In genomic region chr11:60658409-60658808, GRCh38 we compare ENCODE assay signal across 20 cellular contexts. TPM values are rescaled to one million over a fixed set of nuclear protein-coding genes. Genes with fewer than 3 reads are reported as not detected.
DNase-seq lines count a peak whose midpoint lies in the region; ATAC-seq and TF ChIP-seq lines count a peak whose summit lies in the region.
"Had no signal": no experiment of that assay in that cellular context is flagged by ENCODE, and none has a peak within 500 bp of the region (broad histone marks: within the 10 kb centered on the region; RNA-seq: fewer than 3 reads in every experiment).

No MANE protein-coding gene starts in this region.

- H4K20me1 ChIP-seq in hepatocyte (ENCODE audit: insufficient read depth, poor library complexity, severe bottlenecking) = no peaks in the 10 kb centered on the region
- H4K20me1 ChIP-seq: BLaER1 treated with 17β-estradiol and CSF1 and Interleukin-3, amounts not matched to agents 10 nM and 100 nM had no signal

- DNase-seq in NCI-H1105 treated with DMSO at 0.1 percent for 48 hours (lab: John Stamatoyannopoulos, UW) (peak; percentile 79), NCI-H2227 treated with DMSO at 0.1 percent for 48 hours (lab: John Stamatoyannopoulos, UW) (peak; percentile 44), hepatocyte (ENCODE audit: low spot score) (peak; percentile 10), upper lobe of left lung (no peak), BE2C (no peak), H7 (no peak)
- DNase-seq: activated T-cell treated with anti-CD3 and anti-CD28 coated beads, Interleukin-2, amount 50 U/mL, for 4 hours; central memory CD4-positive, alpha-beta T cell; DND-41; effector memory CD8-positive, alpha-beta T cell; Kasumi-1; left cardiac atrium; SK-N-SH had no signal

- TF ChIP-seq EP300 in upper lobe of left lung (IDR thresholded peaks at IDR 0.05) = no peak

- no peaks in the 10 kb centered on the region for H3K4me1 ChIP-seq in hepatocyte (ENCODE audit: insufficient read depth)
- peaks cover 0 to 12% (median 3%) of the 10 kb centered on the region in 4 donors for H3K4me1 ChIP-seq in upper lobe of left lung
- no peaks in the 10 kb centered on the region for H3K4me1 ChIP-seq in BE2C
- H3K4me1 ChIP-seq: BLaER1 treated with 17β-estradiol and CSF1 and Interleukin-3, amounts not matched to agents 10 nM and 100 nM had no signal

- H2AFZ ChIP-seq in hepatocyte = no peak overlapping the region

- H3K36me3 ChIP-seq in hepatocyte (replicated peaks; ENCODE audit: insufficient read depth, low read depth) (no peaks in the 10 kb centered on the region), upper lobe of left lung (no peaks in the 10 kb centered on the region), BE2C (no peaks in the 10 kb centered on the region), H7 (replicated peaks; ENCODE audit: control insufficient read depth, insufficient read depth, low read length) (no peaks in the 10 kb centered on the region)
- H3K36me3 ChIP-seq: BLaER1 treated with 17β-estradiol and CSF1 and Interleukin-3, amounts not matched to agents 10 nM and 100 nM had no signal

- ATAC-seq in upper lobe of left lung (ENCODE audit: low FRiP score in 2 of 2) (peak; percentile 64 to 92), GM21737 (IDR thresholded peaks at IDR 0.05; ENCODE audit: unreplicated experiment) (no peak)
- ATAC-seq: activated naive CD4-positive, alpha-beta T cell treated with anti-CD3 and anti-CD28 coated beads, Interleukin-2, amount 50 U/mL, for 72 hours; activated T-cell treated with anti-CD3 and anti-CD28 coated beads, Interleukin-2, amount 50 U/mL, for 4 hours; effector memory CD8-positive, alpha-beta T cell had no signal

- H3K4me3 ChIP-seq in hepatocyte (no peak overlapping the region), upper lobe of left lung (no peak overlapping the region), BE2C (ENCODE audit: low read depth, low read length) (no peak overlapping the region), H7 (ENCODE audit: insufficient read depth, low read depth, low read length) (no peak overlapping the region)
- H3K4me3 ChIP-seq: BLaER1 treated with 17β-estradiol and CSF1 and Interleukin-3, amounts not matched to agents 10 nM and 100 nM had no signal

- H3K79me2 ChIP-seq in hepatocyte = no peaks in the 10 kb centered on the region

- TF ChIP-seq POLR2A in upper lobe of left lung (IDR thresholded peaks at IDR 0.05) = no peak

- TF ChIP-seq CTCF in hepatocyte (IDR thresholded peaks at IDR 0.05; ENCODE audit: poor library complexity) = no peak
- no peak for TF ChIP-seq CTCF in upper lobe of left lung (IDR thresholded peaks at IDR 0.05)
- TF ChIP-seq CTCF in BE2C (IDR thresholded peaks at IDR 0.05; ENCODE audit: low read depth, low read length) = no peak

- no peaks in the 10 kb centered on the region for H3K9me3 ChIP-seq in hepatocyte (ENCODE audit: low read depth)
- H3K9me3 ChIP-seq in upper lobe of left lung = no peaks in the 10 kb centered on the region
- H3K9me3 ChIP-seq in BE2C = no peaks in the 10 kb centered on the region
- H3K9me3 ChIP-seq: SK-N-SH had no signal

- 75% methylated on average over 1 of the region's 1 CpG for WGBS in hepatocyte (ENCODE audit: low lambda C conversion rate, missing lambda C conversion rate)
- 61 to 62% methylated on average over 1 of the region's 1 CpG for WGBS in upper lobe of left lung, 2 donors

- H3K9me2 ChIP-seq in hepatocyte (replicated peaks; ENCODE audit: insufficient read depth) = no peaks in the 10 kb centered on the region
- H3K9me2 ChIP-seq: SK-N-SH had no signal

- H3K27ac ChIP-seq in hepatocyte (peak overlapping the region; percentile 65), upper lobe of left lung (peak overlapping the region; percentile 44 to 63 (median 56))
- H3K27ac ChIP-seq: BLaER1 treated with 17β-estradiol and CSF1 and Interleukin-3, amounts not matched to agents 10 nM and 100 nM had no signal

- H3K4me2 ChIP-seq in hepatocyte = no peak overlapping the region
- H3K4me2 ChIP-seq: BLaER1 treated with 17β-estradiol and CSF1 and Interleukin-3, amounts not matched to agents 10 nM and 100 nM; SK-N-SH had no signal

- H3K27me3 ChIP-seq in hepatocyte (no peaks in the 10 kb centered on the region), upper lobe of left lung (no peaks in the 10 kb centered on the region), BE2C (no peaks in the 10 kb centered on the region), H7 (ENCODE audit: control insufficient read depth, insufficient read depth, low read length) (no peaks in the 10 kb centered on the region)
- H3K27me3 ChIP-seq: BLaER1 treated with 17β-estradiol and CSF1 and Interleukin-3, amounts not matched to agents 10 nM and 100 nM had no signal

RNA-seq across cellular contexts. Expression of gene MS4A8, which starts 41.0 kb away (rescaled TPM):
- total RNA-seq in hepatocyte (1.5 and 3.8 TPM in 2 replicates), upper lobe of left lung (10 to 100 TPM in 4 of 6 donors, 1 to 10 TPM in 1, not detected in 1; 3.7 to 82.9 (median 15.5) TPM)
- 1.7 and 2.3 TPM in 2 replicates for polyA plus RNA-seq in hepatocyte
- polyA plus RNA-seq in BE2C (2012; ENCODE audit: insufficient read depth, insufficient read length, low read depth) = not detected
- not detected in 2 replicates for total RNA-seq in H7 (2014; rRNA removed; shearing (Covaris generic))
- total RNA-seq: activated naive CD4-positive, alpha-beta T cell treated with anti-CD3 and anti-CD28 coated beads, Interleukin-2, amount 50 U/mL, for 72 hours; activated T-cell treated with anti-CD3 and anti-CD28 coated beads, Interleukin-2, amount 50 U/mL, for 4 hours; left cardiac atrium; myocyte; OCI-LY7; posterior vena cava; subcutaneous adipose tissue had no signal
- polyA plus RNA-seq: SK-N-SH had no signal

Comparison
In these comparisons a context has a peak if more than half of its experiments do, and no peak if none do; other contexts are left out.
1. DNase-seq: peak in NCI-H1105 treated with DMSO at 0.1 percent for 48 hours (single experiment), NCI-H2227 treated with DMSO at 0.1 percent for 48 hours (single experiment) and hepatocyte (single experiment); none in upper lobe of left lung (0 of 2), BE2C (single experiment) and H7 (single experiment).